ENCODE assay signal across 9 cellular contexts in the genomic region with DNA sequence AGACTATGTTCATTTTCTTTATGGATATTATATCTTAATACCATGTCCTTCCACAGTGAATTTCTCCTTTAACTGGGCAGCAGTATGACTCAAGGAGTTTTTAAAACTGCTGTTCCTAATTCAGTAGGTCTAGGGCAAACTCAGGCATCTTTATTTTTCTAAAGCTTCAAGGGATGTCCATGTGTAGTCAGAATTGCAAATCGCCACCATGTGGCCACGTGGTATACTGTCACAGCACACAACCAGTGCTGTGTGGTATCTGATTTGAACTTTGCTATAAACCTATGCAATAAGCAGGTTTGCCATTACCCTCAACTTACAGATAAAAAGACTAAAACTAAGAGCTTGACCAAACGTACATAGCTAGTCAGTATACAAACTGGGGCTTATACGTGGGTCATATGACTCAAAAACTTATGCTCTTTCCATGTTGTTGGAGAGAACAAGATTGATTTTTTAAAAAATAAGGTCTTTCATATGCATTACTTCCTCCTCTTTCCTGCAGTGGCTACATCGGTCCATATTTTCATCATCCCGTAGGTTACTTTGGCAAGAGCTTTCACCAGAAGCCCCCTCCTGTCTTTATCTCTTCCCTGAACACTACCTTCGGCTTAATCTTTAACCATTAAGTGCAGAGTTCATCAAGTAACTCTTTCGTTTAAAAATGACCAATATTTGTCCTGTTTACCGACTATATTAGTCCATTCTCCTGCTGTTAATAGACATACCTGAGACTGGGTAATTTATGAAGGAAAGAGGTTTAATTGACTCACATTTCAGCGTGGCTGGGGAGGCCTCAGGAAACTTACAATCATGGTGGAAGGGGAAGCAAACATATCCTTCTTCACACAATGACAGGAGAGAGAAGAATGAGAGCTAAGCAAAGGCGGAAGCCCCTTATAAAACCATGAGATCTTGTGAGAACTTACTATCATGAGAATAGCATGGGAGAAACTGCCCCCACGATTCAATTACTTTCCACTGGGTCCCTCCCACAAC. TPM values are rescaled to one million over a fixed set of nuclear protein-coding genes. Genes with fewer than 3 reads are reported as not detected.
DNase-seq lines count a peak whose midpoint lies in the region; ATAC-seq and TF ChIP-seq lines count a peak whose summit lies in the region.
"Had no signal": no experiment of that assay in that cellular context is flagged by ENCODE, and none has a peak within 500 bp of the region (broad histone marks: within the 10 kb centered on the region; RNA-seq: fewer than 3 reads in every experiment).

No MANE protein-coding gene starts in this region.

- CTCF ChIA-PET in SK-N-SH (lab: Yijun Ruan, JAX), result interaction anchor here (0.6 to 13.2 kb wide), 55 partner anchors 13 to 1276 kb away, joined by 3 to 302 read pairs (median 4); a partner anchor contains a TSS

- H3K4me2 ChIP-seq in SK-N-SH (no peak overlapping the region), mesenchymal stem cell (ENCODE audit: low read length, poor library complexity, severe bottlenecking) (no peak overlapping the region)
- H3K4me2 ChIP-seq: BLaER1 had no signal

- no peaks in the 10 kb centered on the region for H3K27me3 ChIP-seq in SK-N-SH (ENCODE audit: insufficient read depth)
- peaks cover 8 to 12% of the 10 kb centered on the region in 2 experiments for H3K27me3 ChIP-seq in mesenchymal stem cell (ENCODE audit: control insufficient read depth in 1 of 2, insufficient read depth in 1 of 2, low read length in 2 of 2)
- H3K27me3 ChIP-seq: BLaER1 had no signal

- no peak overlapping the region for H2BK12ac ChIP-seq in mesenchymal stem cell (ENCODE audit: low read length in 2 of 2)

- no peak for TF ChIP-seq EP300 in SK-N-SH (IDR thresholded peaks at IDR 0.05; ENCODE audit: borderline replicate concordance in 1 of 2, low read depth in 1 of 2, low read length in 1 of 2)

- H3K79me2 ChIP-seq in SK-N-SH (ENCODE audit: insufficient read depth), result no peaks in the 10 kb centered on the region

- no peaks in the 10 kb centered on the region for H3F3A ChIP-seq in SK-N-SH (replicated peaks; ENCODE audit: insufficient read depth)

- 43% methylated on average over 12 of the region's 12 CpGs for WGBS in SK-N-SH (ENCODE audit: low lambda C conversion rate)
- WGBS in mesenchymal stem cell, result 63% methylated on average over 5 of the region's 12 CpGs

- H3K79me1 ChIP-seq in mesenchymal stem cell (replicated peaks; ENCODE audit: low read length, poor library complexity, severe bottlenecking), result no peaks in the 10 kb centered on the region

- peak; percentile 60 for TF ChIP-seq RAD21 in SK-N-SH (IDR thresholded peaks at IDR 0.05; ENCODE audit: low read length)

- H2BK5ac ChIP-seq in mesenchymal stem cell (ENCODE audit: low read depth, low read length, poor library complexity, severe bottlenecking), result no peak overlapping the region

- H3K36me3 ChIP-seq in SK-N-SH (replicated peaks in 1 of 2; ENCODE audit: control insufficient read depth in 1 of 2, insufficient read depth in 2 of 2, low read length in 1 of 2) (no peaks in the 10 kb centered on the region), mesenchymal stem cell (ENCODE audit: control insufficient read depth in 1 of 2, insufficient read depth in 2 of 2, low read depth in 1 of 2, low read length in 2 of 2) (no peaks in the 10 kb centered on the region)
- H3K36me3 ChIP-seq: BLaER1 had no signal

- H2AFZ ChIP-seq in SK-N-SH (ENCODE audit: low read depth) (no peak overlapping the region), mesenchymal stem cell (ENCODE audit: low read depth, low read length) (no peak overlapping the region)

- H2BK15ac ChIP-seq in mesenchymal stem cell (ENCODE audit: low read depth, poor library complexity, severe bottlenecking), result no peak overlapping the region

- H3K9me2 ChIP-seq in SK-N-SH, result no peaks in the 10 kb centered on the region

- H3K23ac ChIP-seq in mesenchymal stem cell (ENCODE audit: low read length in 2 of 2), result no peak overlapping the region

- POLR2A ChIA-PET in SK-N-SH (lab: Yijun Ruan, JAX), result no interaction called here

- no peak overlapping the region; a peak in 1 of 4 replicates for H3K4me3 ChIP-seq in SK-N-SH (ENCODE audit: low read depth in 2 of 2, low read length in 1 of 2)
- H3K4me3 ChIP-seq in mesenchymal stem cell (ENCODE audit: insufficient read depth in 1 of 2, low read depth in 1 of 2, low read length in 2 of 2), result no peak overlapping the region
- H3K4me3 ChIP-seq: BLaER1 had no signal

- H4K20me1 ChIP-seq in SK-N-SH (ENCODE audit: insufficient read depth), result no peaks in the 10 kb centered on the region
- H4K20me1 ChIP-seq: BLaER1 had no signal

- H3K4me1 ChIP-seq in SK-N-SH (ENCODE audit: control insufficient read depth in 1 of 2, insufficient read depth in 2 of 2, low read depth in 1 of 2, low read length in 1 of 2) (no peaks in the 10 kb centered on the region; a peak in 1 of 4 replicates), mesenchymal stem cell (ENCODE audit: control insufficient read depth, insufficient read depth, low read depth, low read length) (no peaks in the 10 kb centered on the region)
- H3K4me1 ChIP-seq: BLaER1 had no signal

- DNase-seq in DMS79 treated with DMSO at 0.1 percent for 48 hours (lab: John Stamatoyannopoulos, UW), result peak; percentile 29
- no peak for DNase-seq in DMS79 (lab: John Stamatoyannopoulos, UW)
- peak; percentile 56 for DNase-seq in SK-N-SH
- DNase-seq in cerebellum (ENCODE audit: low spot score), result peak; percentile 14
- peak; percentile 56 for DNase-seq in mesenchymal stem cell
- DNase-seq in GM19238 (ENCODE audit: insufficient read length, low spot score), result no peak

- TF ChIP-seq CTCF in SK-N-SH (IDR thresholded peaks at IDR 0.05), result peak; percentile 72

- H2BK120ac ChIP-seq in mesenchymal stem cell (ENCODE audit: low read depth, low read length), result no peak overlapping the region

- no peak overlapping the region for H3K27ac ChIP-seq in SK-N-SH (ENCODE audit: low read depth in 2 of 2, low read length in 1 of 2)
- no peak overlapping the region for H3K27ac ChIP-seq in mesenchymal stem cell (ENCODE audit: low read length, poor library complexity, severe bottlenecking)
- H3K27ac ChIP-seq: BLaER1 had no signal

- no peak overlapping the region for H3K18ac ChIP-seq in mesenchymal stem cell (ENCODE audit: low read depth in 1 of 2, low read length in 2 of 2)

- H4K8ac ChIP-seq in mesenchymal stem cell (ENCODE audit: low read length), result no peak overlapping the region

- H3K9me3 ChIP-seq in SK-N-SH (no peaks in the 10 kb centered on the region), mesenchymal stem cell (ENCODE audit: control insufficient read depth, low read length) (no peaks in the 10 kb centered on the region)
- H3K9me3 ChIP-seq: BLaER1 had no signal

- no peak overlapping the region for H2AK5ac ChIP-seq in mesenchymal stem cell (ENCODE audit: low read length, severe bottlenecking)

- H3K9ac ChIP-seq in SK-N-SH (no peak overlapping the region), mesenchymal stem cell (ENCODE audit: low read length) (no peak overlapping the region)
- H3K9ac ChIP-seq: BLaER1 had no signal

- no peak overlapping the region for H3K4ac ChIP-seq in mesenchymal stem cell (ENCODE audit: low read depth in 1 of 2, low read length in 2 of 2)

- no peak overlapping the region for H3K14ac ChIP-seq in mesenchymal stem cell (ENCODE audit: low read length in 2 of 2)

- no peak overlapping the region for H4K91ac ChIP-seq in mesenchymal stem cell (ENCODE audit: low read length)

- ATAC-seq in GM21423 (IDR thresholded peaks at IDR 0.05; ENCODE audit: unreplicated experiment) (peak; percentile 78), HG03565 (IDR thresholded peaks at IDR 0.05; ENCODE audit: unreplicated experiment) (peak; percentile 94)

TF ChIP-seq in SK-N-SH, 30 proteins besides CTCF, POLR2A, EP300 and RAD21:
- TF ChIP-seq SMC3 (IDR thresholded peaks at IDR 0.05; ENCODE audit: low read depth, low read length), result peak; percentile 73
- TF ChIP-seq MXI1 (IDR thresholded peaks at IDR 0.05; ENCODE audit: low read depth, low read length), result peak; percentile 66; the same call in 1 of the 2 replicates
- no peak for TF ChIP-seq TAF1 (IDR thresholded peaks at IDR 0.05; ENCODE audit: borderline replicate concordance, low read depth, low read length)
- TF ChIP-seq RCOR1 (IDR thresholded peaks at IDR 0.05; ENCODE audit: low read length), result no peak

RNA-seq across cellular contexts. Expression of a gene that starts 8.0 kb away (rescaled TPM):
- polyA plus RNA-seq in SK-N-SH (2012; rRNA removed), result not detected in 2 replicates
- not detected in 2 replicates for polyA plus RNA-seq in SK-N-SH (2012; cell fraction: cytosol; rRNA removed)
- not detected in 2 replicates for polyA plus RNA-seq in SK-N-SH (2012; cell fraction: nucleus; rRNA removed)
- total RNA-seq in cerebellum, result 0.91 TPM
- 44.4 TPM for polyA plus RNA-seq in mesenchymal stem cell (2013, experiment 1 of 2)
- 44.7 TPM for polyA plus RNA-seq in mesenchymal stem cell (2013, experiment 2 of 2)

RNA-seq across cellular contexts. Expression of a gene that starts 32.0 kb away (rescaled TPM):
- 10.8 and 14.9 TPM in 2 replicates for polyA plus RNA-seq in SK-N-SH (2012; rRNA removed)
- polyA plus RNA-seq in SK-N-SH (2012; cell fraction: cytosol; rRNA removed), result 15.6 and 16.9 TPM in 2 replicates
- 10.5 and 16.3 TPM in 2 replicates for polyA plus RNA-seq in SK-N-SH (2012; cell fraction: nucleus; rRNA removed)
- 21.2 TPM for total RNA-seq in cerebellum
- 7.3 TPM for polyA plus RNA-seq in mesenchymal stem cell (2013, experiment 1 of 2)
- 7.9 TPM for polyA plus RNA-seq in mesenchymal stem cell (2013, experiment 2 of 2)

Comparison
In these comparisons a context has a peak if more than half of its experiments do, and no peak if none do; other contexts are left out.
1. DNase-seq: peak in DMS79 treated with DMSO at 0.1 percent for 48 hours (single experiment), SK-N-SH (single experiment), cerebellum (single experiment) and mesenchymal stem cell (single experiment); none in DMS79 (single experiment) and GM19238 (single experiment).